In genomic region chr1:33388989-33389771, GRCh38 we compare ENCODE assay signal across 11 cellular contexts. TPM values are rescaled to one million over a fixed set of nuclear protein-coding genes. Genes with fewer than 3 reads are reported as not detected.
A peak's percentile ranks its signal among the peaks of the same experiment; 100 is the strongest.
DNase-seq lines count a peak whose midpoint lies in the region; ATAC-seq and TF ChIP-seq lines count a peak whose summit lies in the region.
"Had no signal": no experiment of that assay in that cellular context is flagged by ENCODE, and none has a peak within 500 bp of the region (broad histone marks: within the 10 kb centered on the region; RNA-seq: fewer than 3 reads in every experiment).

No MANE protein-coding gene starts in this region.

- H3K4me2 ChIP-seq in neuronal stem cell (ENCODE audit: insufficient read depth, low read length, poor library complexity, severe bottlenecking) = no peak overlapping the region

- H3K36me3 ChIP-seq in neuronal stem cell (replicated peaks in 1 of 2; ENCODE audit: control insufficient read depth in 2 of 2, insufficient read depth in 2 of 2, low read length in 2 of 2) = no peaks in the 10 kb centered on the region

- no peak overlapping the region for H2BK15ac ChIP-seq in neuronal stem cell (ENCODE audit: low read length)

- no peak overlapping the region for H3K23ac ChIP-seq in neuronal stem cell (ENCODE audit: low read depth, low read length, poor library complexity)

- H3K79me1 ChIP-seq in neuronal stem cell (ENCODE audit: low read depth, low read length) = no peaks in the 10 kb centered on the region

- H3K4me3 ChIP-seq in AG04449 (ENCODE audit: low read depth, low read length) = no peak overlapping the region
- H3K4me3 ChIP-seq in neuronal stem cell (ENCODE audit: low read length in 2 of 2) = no peak overlapping the region
- H3K4me3 ChIP-seq: lung had no signal

- H2BK120ac ChIP-seq in neuronal stem cell (ENCODE audit: low read depth, low read length) = no peak overlapping the region

- POLR2A ChIA-PET in AG04449 (lab: Yijun Ruan, JAX) = interaction anchor here (0.7 to 0.9 kb wide), 4 partner anchors 11 to 55 kb away, joined by 3 read pairs; no protein-coding TSS in a partner anchor

- no peak overlapping the region for H2BK12ac ChIP-seq in neuronal stem cell (ENCODE audit: low read length)

- H2AFZ ChIP-seq in neuronal stem cell (ENCODE audit: low read length) = peak overlapping the region; percentile 76

- H3K9ac ChIP-seq in neuronal stem cell (ENCODE audit: low read depth, low read length, poor library complexity) = no peak overlapping the region

- peaks cover 19 to 36% of the 10 kb centered on the region in 2 donors for H3K4me1 ChIP-seq in neuronal stem cell (ENCODE audit: control insufficient read depth in 2 of 2, insufficient read depth in 1 of 2, low read depth in 1 of 2, low read length in 2 of 2)

- no peaks in the 10 kb centered on the region for H3K27me3 ChIP-seq in neuronal stem cell (ENCODE audit: control insufficient read depth in 3 of 3, insufficient read depth in 3 of 3, low read depth in 1 of 3, low read length in 3 of 3)

- DNase-seq in AG04449 (ENCODE audit: low read depth, low spot score) = peak; percentile 80
- DNase-seq in T1000 (lab: John Stamatoyannopoulos, UW) = peak; percentile 13
- peak; percentile 45 for DNase-seq in fibroblast of the conjunctiva (ENCODE audit: low read depth)
- no peak for DNase-seq in neuronal stem cell (ENCODE audit: low spot score)
- DNase-seq in mucosa of gallbladder (ENCODE audit: low spot score) = no peak
- no peak for DNase-seq in cerebellar nuclear complex (lab: John Stamatoyannopoulos, UW)
- DNase-seq in ecto neural progenitor cell (ENCODE audit: low spot score) = no peak
- DNase-seq: activated naive CD4-positive, alpha-beta T cell treated with anti-CD3 and anti-CD28 coated beads, Interleukin-2, amount 10 ng/mL, durations not matched to agents 7 days and 5 days; PC-3 had no signal

- no peak overlapping the region for H4K8ac ChIP-seq in neuronal stem cell (ENCODE audit: low read depth, low read length)

- no peak overlapping the region for H3K4ac ChIP-seq in neuronal stem cell (ENCODE audit: low read length)

- H2BK5ac ChIP-seq in neuronal stem cell (ENCODE audit: low read length) = no peak overlapping the region

- TF ChIP-seq CTCF in AG04449 (IDR thresholded peaks at IDR 0.05; ENCODE audit: insufficient read depth, low read length, missing control alignments) = no peak

- no peak overlapping the region for H3K27ac ChIP-seq in neuronal stem cell (replicated peaks; ENCODE audit: low read length)

- H4K91ac ChIP-seq in neuronal stem cell (ENCODE audit: low read depth, low read length, poor library complexity) = no peak overlapping the region

- H3K18ac ChIP-seq in neuronal stem cell (ENCODE audit: low read length) = no peak overlapping the region

- WGBS in neuronal stem cell (ENCODE audit: extremely low coverage in 2 of 2, insufficient read length in 2 of 2, insufficient replicate concordance in 1 of 2), 2 donors = no CpG with 5 or more reads among the region's 8 CpGs

- ATAC-seq in GM18867 (IDR thresholded peaks at IDR 0.05; ENCODE audit: unreplicated experiment) = no peak
- ATAC-seq: PC-3 had no signal

- CTCF ChIA-PET in AG04449 (lab: Yijun Ruan, JAX) = interaction anchor here (0.8 to 4.0 kb wide), 12 partner anchors 9 to 262 kb away, joined by 3 to 17 read pairs (median 4); no protein-coding TSS in a partner anchor

- no peak overlapping the region for H3K14ac ChIP-seq in neuronal stem cell (ENCODE audit: low read length)

- peaks cover 0 to 3% of the 10 kb centered on the region in 2 donors for H3K9me3 ChIP-seq in neuronal stem cell (replicated peaks in 1 of 2; ENCODE audit: control insufficient read depth in 2 of 2, insufficient read depth in 1 of 2, low read depth in 1 of 2, low read length in 2 of 2)

- no peak overlapping the region for H2AK5ac ChIP-seq in neuronal stem cell (ENCODE audit: low read depth, low read length)

RNA-seq across cellular contexts. Expression of gene PHC2, which starts 41.7 kb away (rescaled TPM):
- 128 TPM for polyA plus RNA-seq in neuronal stem cell (2013, experiment 1 of 2)
- polyA plus RNA-seq in neuronal stem cell (2013, experiment 2 of 2) = 124 TPM
- 121 TPM for total RNA-seq in mucosa of gallbladder

Comparison
In these comparisons a context has a peak if more than half of its experiments do, and no peak if none do; other contexts are left out.
1. DNase-seq: peak in AG04449 (single experiment), T1000 (single experiment) and fibroblast of the conjunctiva (single experiment); none in neuronal stem cell (single experiment), mucosa of gallbladder (single experiment), cerebellar nuclear complex (0 of 2) and ecto neural progenitor cell (single experiment).